ENCODE assay signal across 13 cellular contexts in the genomic region with DNA sequence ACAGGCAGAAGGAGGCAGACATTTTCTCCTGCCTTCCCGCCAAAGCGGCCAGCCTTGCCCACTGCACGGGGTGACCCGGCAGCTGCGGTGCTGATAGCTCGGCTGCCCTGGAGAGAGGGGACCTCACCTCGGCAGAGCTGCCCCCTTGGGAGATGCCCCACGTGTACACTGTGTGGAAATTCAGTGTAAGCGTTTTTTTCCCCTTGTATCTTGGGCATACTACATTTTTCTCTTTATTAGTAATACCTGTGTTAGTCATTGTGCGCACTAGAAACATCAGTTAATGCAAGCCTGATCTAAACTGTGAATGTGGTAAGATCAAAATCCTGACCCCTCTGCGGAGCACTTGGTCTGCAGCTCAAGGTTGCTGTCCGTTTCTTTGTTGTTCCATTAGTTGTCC. TPM values are rescaled to one million over a fixed set of nuclear protein-coding genes. Genes with fewer than 3 reads are reported as not detected.
"Had no signal": no experiment of that assay in that cellular context is flagged by ENCODE, and none has a peak within 500 bp of the region (broad histone marks: within the 10 kb centered on the region; RNA-seq: fewer than 3 reads in every experiment).

No MANE protein-coding gene starts in this region.

RNA-seq across cellular contexts. Expression of a gene that starts 44.0 kb away (rescaled TPM):
- total RNA-seq: activated CD4-positive, alpha-beta memory T cell treated with anti-CD3 and anti-CD28 coated beads for 36 hours; activated CD4-positive, alpha-beta T cell treated with anti-CD3 and anti-CD28 coated beads, Interleukin-2, amount 10 ng/mL, durations not matched to agents 24 days and 14 days; activated CD8-positive, alpha-beta memory T cell treated with anti-CD3 and anti-CD28 coated beads for 36 hours; activated CD8-positive, alpha-beta T cell treated with anti-CD3 and anti-CD28 coated beads for 36 hours; activated naive CD4-positive, alpha-beta T cell treated with anti-CD3 and anti-CD28 coated beads for 36 hours; adrenal gland; aorta; astrocyte; body of pancreas; cardiac septum; cerebellum; T-helper 2 cell treated with Interferon-gamma antibody and Interleukin-4, amounts not matched to agents 100 ng/mL and 5 ng/mL, for 36 hours; WTC11 had no signal

RNA-seq across cellular contexts. Expression of a gene that starts 45.9 kb away (rescaled TPM):
- total RNA-seq: activated CD4-positive, alpha-beta memory T cell treated with anti-CD3 and anti-CD28 coated beads for 36 hours; activated naive CD4-positive, alpha-beta T cell treated with anti-CD3 and anti-CD28 coated beads for 36 hours; aorta; astrocyte; body of pancreas; cardiac septum; T-helper 2 cell treated with Interferon-gamma antibody and Interleukin-4, amounts not matched to agents 100 ng/mL and 5 ng/mL, for 36 hours had no signal
